Comparison of ENCODE assay signal across 1 cellular context in genomic region chr4:88009871-88010270, GRCh38.
TF ChIP-seq lines count a peak whose summit lies in the region.

No MANE protein-coding gene starts in this region.

TF ChIP-seq in WTC11, 78 proteins besides CTCF, POLR2A, EP300 and RAD21 (continued from another document):
- TF ChIP-seq, protein P1, sequence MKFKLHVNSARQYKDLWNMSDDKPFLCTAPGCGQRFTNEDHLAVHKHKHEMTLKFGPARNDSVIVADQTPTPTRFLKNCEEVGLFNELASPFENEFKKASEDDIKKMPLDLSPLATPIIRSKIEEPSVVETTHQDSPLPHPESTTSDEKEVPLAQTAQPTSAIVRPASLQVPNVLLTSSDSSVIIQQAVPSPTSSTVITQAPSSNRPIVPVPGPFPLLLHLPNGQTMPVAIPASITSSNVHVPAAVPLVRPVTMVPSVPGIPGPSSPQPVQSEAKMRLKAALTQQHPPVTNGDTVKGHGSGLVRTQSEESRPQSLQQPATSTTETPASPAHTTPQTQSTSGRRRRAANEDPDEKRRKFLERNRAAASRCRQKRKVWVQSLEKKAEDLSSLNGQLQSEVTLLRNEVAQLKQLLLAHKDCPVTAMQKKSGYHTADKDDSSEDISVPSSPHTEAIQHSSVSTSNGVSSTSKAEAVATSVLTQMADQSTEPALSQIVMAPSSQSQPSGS (CRISPR knock-in tag; IDR thresholded peaks at IDR 0.05; ENCODE audit: borderline replicate concordance, low read depth) = no peak
- TF ChIP-seq ATF1 (CRISPR knock-in tag; IDR thresholded peaks at IDR 0.05) = no peak
- no peak for TF ChIP-seq ZNF121 (CRISPR knock-in tag; IDR thresholded peaks at IDR 0.05)
- TF ChIP-seq, protein P2, sequence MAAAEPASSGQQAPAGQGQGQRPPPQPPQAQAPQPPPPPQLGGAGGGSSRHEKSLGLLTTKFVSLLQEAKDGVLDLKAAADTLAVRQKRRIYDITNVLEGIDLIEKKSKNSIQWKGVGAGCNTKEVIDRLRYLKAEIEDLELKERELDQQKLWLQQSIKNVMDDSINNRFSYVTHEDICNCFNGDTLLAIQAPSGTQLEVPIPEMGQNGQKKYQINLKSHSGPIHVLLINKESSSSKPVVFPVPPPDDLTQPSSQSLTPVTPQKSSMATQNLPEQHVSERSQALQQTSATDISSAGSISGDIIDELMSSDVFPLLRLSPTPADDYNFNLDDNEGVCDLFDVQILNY (CRISPR knock-in tag; IDR thresholded peaks at IDR 0.05) = no peak
- no peak for TF ChIP-seq GTF2I (CRISPR knock-in tag; conservative IDR thresholded peaks at IDR 0.05)
- no peak for TF ChIP-seq PRRX2 (CRISPR knock-in tag; IDR thresholded peaks at IDR 0.05)
- no peak for TF ChIP-seq USF1 (CRISPR knock-in tag; IDR thresholded peaks at IDR 0.05)
- TF ChIP-seq, protein P3, sequence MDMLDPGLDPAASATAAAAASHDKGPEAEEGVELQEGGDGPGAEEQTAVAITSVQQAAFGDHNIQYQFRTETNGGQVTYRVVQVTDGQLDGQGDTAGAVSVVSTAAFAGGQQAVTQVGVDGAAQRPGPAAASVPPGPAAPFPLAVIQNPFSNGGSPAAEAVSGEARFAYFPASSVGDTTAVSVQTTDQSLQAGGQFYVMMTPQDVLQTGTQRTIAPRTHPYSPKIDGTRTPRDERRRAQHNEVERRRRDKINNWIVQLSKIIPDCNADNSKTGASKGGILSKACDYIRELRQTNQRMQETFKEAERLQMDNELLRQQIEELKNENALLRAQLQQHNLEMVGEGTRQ (CRISPR knock-in tag; IDR thresholded peaks at IDR 0.05) = no peak
